Comparison of ENCODE assay signal across 24 cellular contexts in the genomic region with DNA sequence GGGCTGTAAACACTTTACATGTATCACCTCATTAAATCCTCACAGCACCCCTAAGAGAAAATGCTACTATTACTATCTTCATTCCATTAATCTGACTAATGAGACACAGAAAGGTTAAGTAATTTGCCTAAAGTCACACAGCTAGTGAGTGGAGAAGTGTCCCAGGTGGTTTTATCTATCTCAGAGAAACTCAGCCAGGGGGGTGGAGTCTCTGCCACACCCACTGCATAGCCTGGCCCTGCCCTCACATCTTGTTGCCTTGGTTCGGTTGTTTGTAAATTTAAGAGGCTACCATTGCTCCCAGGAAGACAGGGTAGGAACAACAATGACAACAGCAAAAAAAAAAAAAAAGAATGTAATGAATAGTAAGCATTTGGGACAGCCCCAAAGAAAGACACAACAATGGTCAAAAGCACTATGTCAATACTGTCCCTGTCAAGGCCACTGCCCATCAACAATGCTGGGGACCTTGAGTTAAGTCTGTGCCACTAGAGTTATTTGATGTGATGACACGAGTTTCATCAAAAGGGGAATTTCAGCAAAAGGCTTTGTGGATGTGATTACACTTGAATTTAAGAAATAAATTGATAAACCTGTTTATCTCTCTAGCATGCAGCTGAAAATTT.
"Had no signal": no experiment of that assay in that cellular context is flagged by ENCODE, and none has a peak within 500 bp of the region (broad histone marks: within the 10 kb centered on the region; RNA-seq: fewer than 3 reads in every experiment).

No MANE protein-coding gene starts in this region.

- DNase-seq: activated CD4-positive, alpha-beta T cell treated with anti-CD3 and anti-CD28 coated beads for 1 hour; activated gamma-delta T cell treated with Interleukin-2 at 50 U/mL for 16 hours; activated T-cell treated with anti-CD3 and anti-CD28 coated beads, Interleukin-2, amount 50 U/mL, for 1 hour; aorta; caudate nucleus; dermis blood vessel endothelial cell; effector CD8-positive, alpha-beta T cell; foreskin keratinocyte; kidney glomerular epithelial cell; left ventricle myocardium inferior; nephron progenitor cell; pancreas; psoas muscle; stimulated activated CD4-positive, alpha-beta T cell treated with anti-CD3 and anti-CD28 coated beads, Interleukin-12 subunit alpha, Interleukin-12 subunit beta, amount 100 ng/mL, for 4 hours; stimulated activated CD4-positive, alpha-beta T cell treated with anti-CD3 and anti-CD28 coated beads, Interleukin-4, amount 100 ng/mL, for 4 hours; substantia nigra; tibial artery; uterus had no signal

- H3K36me3 Mint-ChIP-seq: activated naive CD4-positive, alpha-beta T cell treated with anti-CD3 and anti-CD28 coated beads, Interleukin-2, amount 50 U/mL, for 72 hours; brain had no signal

- H3K27me3 ChIP-seq: pancreas, right atrium auricular region, tibial artery, uterus had no signal

- H3K9me3 Mint-ChIP-seq: activated naive CD4-positive, alpha-beta T cell treated with anti-CD3 and anti-CD28 coated beads, Interleukin-2, amount 50 U/mL, for 72 hours; brain; nephron progenitor cell; stimulated activated naive CD8-positive, alpha-beta T cell treated with anti-CD3 and anti-CD28 coated beads, Interleukin-15, Interleukin-2, amounts not matched to agents 100 ng/mL and 50 ng/mL, for 24 hours; T-helper 1 cell treated with Interleukin-12 subunit alpha and Interleukin-12 subunit beta and Interleukin-4 antibody, amounts not matched to agents 30 μg/mL and 1 μg/mL, for 36 hours had no signal

- H3K4me3 Mint-ChIP-seq: brain; nephron progenitor cell; stimulated activated naive CD8-positive, alpha-beta T cell treated with anti-CD3 and anti-CD28 coated beads, Interleukin-15, Interleukin-2, amounts not matched to agents 100 ng/mL and 50 ng/mL, for 24 hours; T-helper 1 cell treated with Interleukin-12 subunit alpha and Interleukin-12 subunit beta and Interleukin-4 antibody, amounts not matched to agents 30 μg/mL and 1 μg/mL, for 36 hours had no signal

- ATAC-seq: activated naive CD4-positive, alpha-beta T cell treated with anti-CD3 and anti-CD28 coated beads, Interleukin-2, amount 50 U/mL, for 72 hours; foreskin keratinocyte; pancreas; psoas muscle had no signal

- H3K27me3 Mint-ChIP-seq: brain; stimulated activated naive CD8-positive, alpha-beta T cell treated with anti-CD3 and anti-CD28 coated beads, Interleukin-15, Interleukin-2, amounts not matched to agents 100 ng/mL and 50 ng/mL, for 24 hours had no signal

- H3K27ac Mint-ChIP-seq: activated naive CD4-positive, alpha-beta T cell treated with anti-CD3 and anti-CD28 coated beads, Interleukin-2, amount 50 U/mL, for 72 hours; stimulated activated naive CD8-positive, alpha-beta T cell treated with anti-CD3 and anti-CD28 coated beads, Interleukin-15, Interleukin-2, amounts not matched to agents 100 ng/mL and 50 ng/mL, for 24 hours; T-helper 1 cell treated with Interleukin-12 subunit alpha and Interleukin-12 subunit beta and Interleukin-4 antibody, amounts not matched to agents 30 μg/mL and 1 μg/mL, for 36 hours had no signal

- H3K4me3 ChIP-seq: left ventricle myocardium inferior, pancreas, psoas muscle, right atrium auricular region, tibial artery, uterus had no signal

- H3K27ac ChIP-seq: foreskin keratinocyte, left ventricle myocardium inferior, pancreas, psoas muscle, right atrium auricular region, tibial artery, uterus, WERI-Rb-1 had no signal
